Comparison of ENCODE assay signal across 10 cellular contexts in genomic region chr14:65832431-65833253, GRCh38.
DNase-seq lines count a peak whose midpoint lies in the region; ATAC-seq, FAIRE-seq and TF ChIP-seq lines count a peak whose summit lies in the region.
"Had no signal": no experiment of that assay in that cellular context is flagged by ENCODE, and none has a peak within 500 bp of the region (broad histone marks: within the 10 kb centered on the region; RNA-seq: fewer than 3 reads in every experiment).

No MANE protein-coding gene starts in this region.

- no peak overlapping the region for H3K4ac ChIP-seq in mesenchymal stem cell (ENCODE audit: low read depth in 1 of 2, low read length in 2 of 2)

- H3K18ac ChIP-seq in mesenchymal stem cell (ENCODE audit: low read depth in 1 of 2, low read length in 2 of 2), result no peak overlapping the region

- no peaks in the 10 kb centered on the region for H3K36me3 ChIP-seq in astrocyte (ENCODE audit: insufficient read depth, low read length)
- H3K36me3 ChIP-seq in mesenchymal stem cell (ENCODE audit: control insufficient read depth in 1 of 2, insufficient read depth in 2 of 2, low read depth in 1 of 2, low read length in 2 of 2), result no peaks in the 10 kb centered on the region
- H3K36me3 ChIP-seq in Caco-2 (ENCODE audit: control insufficient read depth, insufficient read depth, low read length), result no peaks in the 10 kb centered on the region
- H3K36me3 ChIP-seq: stomach had no signal

- no peak overlapping the region for H3K4me3 Mint-ChIP-seq in astrocyte (ENCODE audit: unreplicated experiment)
- no peak overlapping the region for H3K4me3 Mint-ChIP-seq in Caco-2 (ENCODE audit: unreplicated experiment)
- H3K4me3 Mint-ChIP-seq: activated naive CD8-positive, alpha-beta T cell treated with anti-CD3 and anti-CD28 coated beads, Interleukin-2, amount 50 U/mL, for 24 hours had no signal

- H3K4me1 ChIP-seq in astrocyte (ENCODE audit: insufficient read depth, low read length), result no peaks in the 10 kb centered on the region
- H3K4me1 ChIP-seq in mesenchymal stem cell (ENCODE audit: control insufficient read depth, insufficient read depth, low read depth, low read length), result peaks cover 9% of the 10 kb centered on the region
- no peaks in the 10 kb centered on the region for H3K4me1 ChIP-seq in Caco-2

- H3K4me3 ChIP-seq in astrocyte (ENCODE audit: insufficient read depth, low read depth, low read length) (no peak overlapping the region), mesenchymal stem cell (ENCODE audit: insufficient read depth in 1 of 2, low read depth in 1 of 2, low read length in 2 of 2) (peak overlapping the region in 1 of 2 experiments; percentile 17), Caco-2 (ENCODE audit: low read depth, low read length) (no peak overlapping the region)
- H3K4me3 ChIP-seq: stomach had no signal

- 50% methylated on average over 6 of the region's 10 CpGs for WGBS in mesenchymal stem cell

- H3K27me3 Mint-ChIP-seq in astrocyte (ENCODE audit: low read depth, unreplicated experiment) (peaks cover 20% of the 10 kb centered on the region), Caco-2 (ENCODE audit: insufficient read depth, unreplicated experiment) (peaks cover 21% of the 10 kb centered on the region)
- H3K27me3 Mint-ChIP-seq: activated naive CD8-positive, alpha-beta T cell treated with anti-CD3 and anti-CD28 coated beads, Interleukin-2, amount 50 U/mL, for 24 hours had no signal

- H3K9ac ChIP-seq in astrocyte (ENCODE audit: low read length) (no peak overlapping the region), mesenchymal stem cell (ENCODE audit: low read length) (peak overlapping the region; percentile 57)

- H2AK5ac ChIP-seq in mesenchymal stem cell (ENCODE audit: low read length, severe bottlenecking), result no peak overlapping the region

- H3K27ac Mint-ChIP-seq in astrocyte (ENCODE audit: unreplicated experiment) (no peak overlapping the region), Caco-2 (ENCODE audit: unreplicated experiment) (no peak overlapping the region)
- H3K27ac Mint-ChIP-seq: activated naive CD8-positive, alpha-beta T cell treated with anti-CD3 and anti-CD28 coated beads, Interleukin-2, amount 50 U/mL, for 24 hours had no signal

- H3K27ac ChIP-seq in astrocyte (ENCODE audit: low read depth, low read length), result no peak overlapping the region
- H3K27ac ChIP-seq in mesenchymal stem cell (ENCODE audit: low read length, poor library complexity, severe bottlenecking), result peak overlapping the region; percentile 52
- H3K27ac ChIP-seq: stomach had no signal

- peak; percentile 32 for TF ChIP-seq CTCF in astrocyte (IDR thresholded peaks at IDR 0.05; ENCODE audit: insufficient read depth, low read depth, low read length)
- TF ChIP-seq CTCF in Caco-2 (IDR thresholded peaks at IDR 0.05; ENCODE audit: insufficient read depth in 1 of 2, low read depth in 1 of 2, low read length in 1 of 2, severe bottlenecking in 1 of 2, unreplicated experiment in 1 of 2), result peak in 1 of 2 experiments; percentile 27

- H2BK15ac ChIP-seq in mesenchymal stem cell (ENCODE audit: low read depth, poor library complexity, severe bottlenecking), result no peak overlapping the region

- H3K4me2 ChIP-seq in astrocyte (ENCODE audit: low read length), result peak overlapping the region; percentile 34
- H3K4me2 ChIP-seq in mesenchymal stem cell (ENCODE audit: low read length, poor library complexity, severe bottlenecking), result peak overlapping the region; percentile 32

- BruUV-seq in Caco-2 (replicated peaks; lab: Mats Ljungman, UMichigan), result no TSS peak

- no peak overlapping the region for H3K14ac ChIP-seq in mesenchymal stem cell (ENCODE audit: low read length in 2 of 2)

- H3K79me2 ChIP-seq in astrocyte (ENCODE audit: insufficient read depth, low read length), result no peaks in the 10 kb centered on the region

- H2AFZ ChIP-seq in astrocyte (ENCODE audit: low read depth, low read length) (peak overlapping the region; percentile 18), mesenchymal stem cell (ENCODE audit: low read depth, low read length) (no peak overlapping the region)

- DNase-seq in COLO829 (ENCODE audit: low spot score) (peak; percentile 20), HEK293T (ENCODE audit: extremely low spot score) (peak; percentile 23), astrocyte (ENCODE audit: low read depth) (no peak), mesenchymal stem cell (peak; percentile 11), Caco-2 (no peak)
- DNase-seq: activated naive CD8-positive, alpha-beta T cell treated with anti-CD3 and anti-CD28 coated beads, Interleukin-2, amount 50 U/mL, for 24 hours; stomach had no signal

- H2BK5ac ChIP-seq in mesenchymal stem cell (ENCODE audit: low read depth, low read length, poor library complexity, severe bottlenecking), result no peak overlapping the region

- no peak overlapping the region for H2BK120ac ChIP-seq in mesenchymal stem cell (ENCODE audit: low read depth, low read length)

- H3K9me3 ChIP-seq in astrocyte (ENCODE audit: insufficient read depth, low read depth, low read length) (peaks cover 4% of the 10 kb centered on the region), mesenchymal stem cell (ENCODE audit: control insufficient read depth, low read length) (no peaks in the 10 kb centered on the region), Caco-2 (no peaks in the 10 kb centered on the region)
- H3K9me3 ChIP-seq: stomach had no signal

- H3K4me1 Mint-ChIP-seq in astrocyte (ENCODE audit: low read depth, unreplicated experiment) (no peaks in the 10 kb centered on the region), Caco-2 (ENCODE audit: low read depth, unreplicated experiment) (no peaks in the 10 kb centered on the region)

- H4K8ac ChIP-seq in mesenchymal stem cell (ENCODE audit: low read length), result no peak overlapping the region

- no peak overlapping the region for H4K91ac ChIP-seq in mesenchymal stem cell (ENCODE audit: low read length)

- H3K79me1 ChIP-seq in mesenchymal stem cell (replicated peaks; ENCODE audit: low read length, poor library complexity, severe bottlenecking), result no peaks in the 10 kb centered on the region

- no peak overlapping the region for H2BK12ac ChIP-seq in mesenchymal stem cell (ENCODE audit: low read length in 2 of 2)

- ATAC-seq in HG03460 (IDR thresholded peaks at IDR 0.05; ENCODE audit: unreplicated experiment) (no peak), HG03378 (IDR thresholded peaks at IDR 0.05; ENCODE audit: unreplicated experiment) (no peak), GM21723 (IDR thresholded peaks at IDR 0.05; ENCODE audit: unreplicated experiment) (no peak)
- ATAC-seq: activated naive CD8-positive, alpha-beta T cell treated with anti-CD3 and anti-CD28 coated beads, Interleukin-2, amount 50 U/mL, for 24 hours had no signal

- H3K27me3 ChIP-seq in astrocyte (ENCODE audit: insufficient read depth, low read length), result peaks cover 9% of the 10 kb centered on the region
- H3K27me3 ChIP-seq in mesenchymal stem cell (ENCODE audit: control insufficient read depth in 1 of 2, insufficient read depth in 1 of 2, low read length in 2 of 2), result peaks cover 17 to 27% of the 10 kb centered on the region in 2 experiments
- peaks cover 2% of the 10 kb centered on the region; the same call in 1 of the 2 replicates for H3K27me3 ChIP-seq in Caco-2 (replicated peaks; ENCODE audit: control insufficient read depth, insufficient read depth, low read length)

- CTCF ChIA-PET in HEK293T (lab: Yijun Ruan, JAX) (interaction anchor here (0.7 to 3.3 kb wide), 4 partner anchors 8 to 1828 kb away, joined by 3 to 15 read pairs (median 6); no protein-coding TSS in a partner anchor), Caco-2 (lab: Charles Lee) (interaction anchor here (0.5 to 1.4 kb wide), 9 partner anchors 8 to 763 kb away, joined by 3 to 13 read pairs (median 3); no protein-coding TSS in a partner anchor)

- no peak overlapping the region for H3K23ac ChIP-seq in mesenchymal stem cell (ENCODE audit: low read length in 2 of 2)

- POLR2A ChIA-PET in HEK293T (lab: Yijun Ruan, JAX), result no interaction called here
- POLR2A ChIA-PET in Caco-2 (lab: Charles Lee), result no interaction called here

- H3K9me3 Mint-ChIP-seq in astrocyte (ENCODE audit: unreplicated experiment) (peaks cover 3% of the 10 kb centered on the region), Caco-2 (ENCODE audit: unreplicated experiment) (no peaks in the 10 kb centered on the region)
- H3K9me3 Mint-ChIP-seq: activated naive CD8-positive, alpha-beta T cell treated with anti-CD3 and anti-CD28 coated beads, Interleukin-2, amount 50 U/mL, for 24 hours had no signal

- H3K36me3 Mint-ChIP-seq in astrocyte (ENCODE audit: low read depth, unreplicated experiment) (no peaks in the 10 kb centered on the region), Caco-2 (ENCODE audit: insufficient read depth, unreplicated experiment) (no peaks in the 10 kb centered on the region)

- no peaks in the 10 kb centered on the region for H4K20me1 ChIP-seq in astrocyte (ENCODE audit: insufficient read depth, low read length)

- FAIRE-seq in astrocyte (lab: Jason Lieb, UNC), result peak; percentile 29

- intact Hi-C loops in Caco-2 (cut with micrococcal nuclease; ENCODE audit: unreplicated experiment), result no loop called here

TF ChIP-seq in HEK293T, 16 proteins besides CTCF, POLR2A, EP300 and RAD21:
- TF ChIP-seq PKNOX1 (IDR thresholded peaks at IDR 0.05) (no peak), CTBP1 (IDR thresholded peaks at IDR 0.05; ENCODE audit: borderline replicate concordance) (no peak), FOXM1 (IDR thresholded peaks at IDR 0.05; ENCODE audit: borderline replicate concordance) (no peak), L3MBTL2 (conservative IDR thresholded peaks at IDR 0.05) (no peak), LEF1 (IDR thresholded peaks at IDR 0.05; ENCODE audit: borderline replicate concordance) (no peak), SP1 (IDR thresholded peaks at IDR 0.05) (no peak), FOXA1 (IDR thresholded peaks at IDR 0.05) (no peak), BHLHE40 (IDR thresholded peaks at IDR 0.05; ENCODE audit: borderline replicate concordance) (no peak), NFRKB (IDR thresholded peaks at IDR 0.05) (no peak), SUZ12 (IDR thresholded peaks at IDR 0.05) (no peak), HDGF (IDR thresholded peaks at IDR 0.05; ENCODE audit: borderline replicate concordance) (no peak)

Comparison
In these comparisons a context has a peak if more than half of its experiments do, and no peak if none do; other contexts are left out.
1. DNase-seq: peak in COLO829 (single experiment), HEK293T (single experiment) and mesenchymal stem cell (single experiment); none in astrocyte (single experiment) and Caco-2 (0 of 2).